ENCODE assay signal across 1 cellular context in genomic region chr20:44310664-44311639, GRCh38.
TF ChIP-seq lines count a peak whose summit lies in the region.

Gene FITM2, minus strand, starts transcription at chr20:44311202. Its CDS starts 54 bp downstream, at chr20:44311148.

TF ChIP-seq in HepG2, 621 proteins besides CTCF, POLR2A, EP300 and RAD21 (continued from another document and continues in another):
- TF ChIP-seq GLMP (CRISPR knock-in tag; IDR thresholded peaks at IDR 0.05; ENCODE audit: borderline replicate concordance) (no peak), ZNF644 (CRISPR knock-in tag; IDR thresholded peaks at IDR 0.05; ENCODE audit: low read depth) (peak; percentile 81), ZNF280D (CRISPR knock-in tag; IDR thresholded peaks at IDR 0.05) (peak; percentile 96), HDAC2 (CRISPR knock-in tag; IDR thresholded peaks at IDR 0.05) (peak; percentile 91), SP1 (IDR thresholded peaks at IDR 0.05) (no peak), SP1 (CRISPR knock-in tag; IDR thresholded peaks at IDR 0.05) (peak; percentile 82; the same call in 1 of the 2 replicates), RXRA (CRISPR knock-in tag; IDR thresholded peaks at IDR 0.05) (peak; percentile 92), TBP (CRISPR knock-in tag; IDR thresholded peaks at IDR 0.05) (no peak), ZNF766 (CRISPR knock-in tag; IDR thresholded peaks at IDR 0.05; ENCODE audit: borderline replicate concordance) (peak; percentile 86), THRA (CRISPR knock-in tag; IDR thresholded peaks at IDR 0.05; ENCODE audit: borderline replicate concordance) (peak; percentile 91), SNRNP70 (IDR thresholded peaks at IDR 0.05; ENCODE audit: low read depth, low read length) (no peak), ISX (CRISPR knock-in tag; conservative IDR thresholded peaks at IDR 0.05) (no peak), ZNF572 (CRISPR knock-in tag; IDR thresholded peaks at IDR 0.05) (peak; percentile 76; the same call in 1 of the 2 replicates), GRHL1 (CRISPR knock-in tag; conservative IDR thresholded peaks at IDR 0.05) (no peak), IRF1 (CRISPR knock-in tag; IDR thresholded peaks at IDR 0.05; ENCODE audit: low read depth) (0 out of 2 replicates have a peak, but pooled peaks have one; percentile 55), PBX2 (CRISPR knock-in tag; IDR thresholded peaks at IDR 0.05) (no peak; the same call in 1 of the 2 replicates), RBFOX2 (IDR thresholded peaks at IDR 0.05; ENCODE audit: low read depth, low read length) (peak; percentile 95), ATF5 (CRISPR knock-in tag; IDR thresholded peaks at IDR 0.05; ENCODE audit: low read depth) (no peak), NCOA5 (CRISPR knock-in tag; IDR thresholded peaks at IDR 0.05) (no peak), SAP130 (CRISPR knock-in tag; IDR thresholded peaks at IDR 0.05; ENCODE audit: low read depth) (peak; percentile 99), RFXAP (CRISPR knock-in tag; IDR thresholded peaks at IDR 0.05; ENCODE audit: borderline replicate concordance) (peak; percentile 95), FOXP4 (CRISPR knock-in tag; IDR thresholded peaks at IDR 0.05) (peak; percentile 84), ZZZ3 (CRISPR knock-in tag; IDR thresholded peaks at IDR 0.05; ENCODE audit: borderline replicate concordance) (peak; percentile 99), KAT8 (CRISPR knock-in tag; IDR thresholded peaks at IDR 0.05) (peak; percentile 96), ZNF891 (CRISPR knock-in tag; IDR thresholded peaks at IDR 0.05) (peak; percentile 90), PHF20 (CRISPR knock-in tag; IDR thresholded peaks at IDR 0.05) (peak; percentile 96), ZNF720 (CRISPR knock-in tag; IDR thresholded peaks at IDR 0.05) (no peak), HNF4A (CRISPR knock-in tag; IDR thresholded peaks at IDR 0.05) (peak; percentile 79), TMF1 (CRISPR knock-in tag; IDR thresholded peaks at IDR 0.05; ENCODE audit: low read depth) (peak; percentile 81; the same call in 1 of the 2 replicates), SNAI1 (CRISPR knock-in tag; IDR thresholded peaks at IDR 0.05; ENCODE audit: borderline replicate concordance) (no peak), RBM39 (IDR thresholded peaks at IDR 0.05; ENCODE audit: low read depth, low read length, poor library complexity, severe bottlenecking) (peak; percentile 42), RFXANK (CRISPR knock-in tag; IDR thresholded peaks at IDR 0.05) (no peak; the same call in 1 of the 2 replicates), ZSCAN20 (CRISPR knock-in tag; IDR thresholded peaks at IDR 0.05; ENCODE audit: borderline replicate concordance) (peak; percentile 84; the same call in 1 of the 2 replicates), HMGXB3 (CRISPR knock-in tag; IDR thresholded peaks at IDR 0.05; ENCODE audit: borderline replicate concordance) (peak; percentile 89), ZNF225 (CRISPR knock-in tag; IDR thresholded peaks at IDR 0.05) (peak; percentile 98), ZFYVE20 (CRISPR knock-in tag; IDR thresholded peaks at IDR 0.05; ENCODE audit: borderline replicate concordance, low read depth) (0 out of 2 replicates have a peak, but pooled peaks have one; percentile 31), HMGA1 (CRISPR knock-in tag; conservative IDR thresholded peaks at IDR 0.05) (no peak), MAX (IDR thresholded peaks at IDR 0.05) (peak; percentile 96), ZNF333 (CRISPR knock-in tag; IDR thresholded peaks at IDR 0.05; ENCODE audit: borderline replicate concordance) (peak; percentile 91), ZXDC (CRISPR knock-in tag; IDR thresholded peaks at IDR 0.05) (peak; percentile 98), RARA (CRISPR knock-in tag; IDR thresholded peaks at IDR 0.05) (peak; percentile 52), HMG20B (CRISPR knock-in tag; conservative IDR thresholded peaks at IDR 0.05) (no peak), ZBTB42 (CRISPR knock-in tag; IDR thresholded peaks at IDR 0.05) (no peak), PPARG (CRISPR knock-in tag; conservative IDR thresholded peaks at IDR 0.05) (peak; percentile 82), ZNF24 (IDR thresholded peaks at IDR 0.05) (no peak)
